ENCODE assay signal across 8 cellular contexts in genomic region chr19:35739275-35740107, GRCh38. TPM values are rescaled to one million over a fixed set of nuclear protein-coding genes. Genes with fewer than 3 reads are reported as not detected.
A peak's percentile ranks its signal among the peaks of the same experiment; 100 is the strongest.
DNase-seq lines count a peak whose midpoint lies in the region; ATAC-seq lines count a peak whose summit lies in the region.

No MANE protein-coding gene starts in this region.

- ATAC-seq in stimulated activated naive B cell treated with anti-CD40 and anti-IgM and Interleukin-4, amounts not matched to agents 10 μg/mL and 1 μg/mL and 100 μg/mL, for 72 hours (replicated peaks) = no peak
- ATAC-seq in GM21526 (IDR thresholded peaks at IDR 0.05; ENCODE audit: low FRiP score, unreplicated experiment) (no peak), GM19023 (IDR thresholded peaks at IDR 0.05; ENCODE audit: unreplicated experiment) (no peak)

- peak overlapping the region; percentile 72 for H3K4me3 ChIP-seq in iPS-18c (ENCODE audit: insufficient read depth, low read depth, low read length)

- H3K27ac Mint-ChIP-seq in T-helper 2 cell treated with Interferon-gamma antibody and Interleukin-4, amounts not matched to agents 5 μg/mL and 100 μg/mL, for 36 hours = no peak overlapping the region
- no peak overlapping the region for H3K27ac Mint-ChIP-seq in activated CD4-positive, alpha-beta memory T cell treated with anti-CD3 and anti-CD28 coated beads, Interleukin-2, amount 10 ng/mL, durations not matched to agents 7 days and 5 days
- peak overlapping the region; percentile 73 for H3K27ac Mint-ChIP-seq in stimulated activated naive B cell treated with anti-CD40 and anti-IgM and Interleukin-4, amounts not matched to agents 10 μg/mL and 1 μg/mL and 100 μg/mL, for 72 hours

- no peaks in the 10 kb centered on the region for H3K9me3 ChIP-seq in iPS-18c (ENCODE audit: control insufficient read depth, insufficient read depth, low read length)

- peak overlapping the region; percentile 62 for H3K4me3 Mint-ChIP-seq in T-helper 2 cell treated with Interferon-gamma antibody and Interleukin-4, amounts not matched to agents 5 μg/mL and 100 μg/mL, for 36 hours
- peak overlapping the region; percentile 81 for H3K4me3 Mint-ChIP-seq in activated CD4-positive, alpha-beta memory T cell treated with anti-CD3 and anti-CD28 coated beads, Interleukin-2, amount 10 ng/mL, durations not matched to agents 7 days and 5 days
- H3K4me3 Mint-ChIP-seq in stimulated activated naive B cell treated with anti-CD40 and anti-IgM and Interleukin-4, amounts not matched to agents 10 μg/mL and 1 μg/mL and 100 μg/mL, for 72 hours = peak overlapping the region; percentile 96 to 97

- no peaks in the 10 kb centered on the region for H3K9me3 Mint-ChIP-seq in T-helper 2 cell treated with Interferon-gamma antibody and Interleukin-4, amounts not matched to agents 5 μg/mL and 100 μg/mL, for 36 hours
- H3K9me3 Mint-ChIP-seq in activated CD4-positive, alpha-beta memory T cell treated with anti-CD3 and anti-CD28 coated beads, Interleukin-2, amount 10 ng/mL, durations not matched to agents 7 days and 5 days = no peaks in the 10 kb centered on the region
- H3K9me3 Mint-ChIP-seq in stimulated activated naive B cell treated with anti-CD40 and anti-IgM and Interleukin-4, amounts not matched to agents 10 μg/mL and 1 μg/mL and 100 μg/mL, for 72 hours = no peaks in the 10 kb centered on the region

- H3K4me1 Mint-ChIP-seq in T-helper 2 cell treated with Interferon-gamma antibody and Interleukin-4, amounts not matched to agents 5 μg/mL and 100 μg/mL, for 36 hours (ENCODE audit: low read depth) = peaks cover 33% of the 10 kb centered on the region
- peaks cover 47% of the 10 kb centered on the region for H3K4me1 Mint-ChIP-seq in activated CD4-positive, alpha-beta memory T cell treated with anti-CD3 and anti-CD28 coated beads, Interleukin-2, amount 10 ng/mL, durations not matched to agents 7 days and 5 days
- peaks cover 44 to 78% of the 10 kb centered on the region in 2 donors for H3K4me1 Mint-ChIP-seq in stimulated activated naive B cell treated with anti-CD40 and anti-IgM and Interleukin-4, amounts not matched to agents 10 μg/mL and 1 μg/mL and 100 μg/mL, for 72 hours

- CTCF ChIA-PET in activated CD4-positive, alpha-beta memory T cell treated with anti-CD3 and anti-CD28 coated beads, Interleukin-2, amount 10 ng/mL, durations not matched to agents 7 days and 5 days (lab: Charles Lee) = interaction anchor here (0.8 to 1.3 kb wide), 2 partner anchors 19 to 47 kb away, joined by 3 to 5 read pairs; no protein-coding TSS in a partner anchor

- POLR2A ChIA-PET in activated CD4-positive, alpha-beta memory T cell treated with anti-CD3 and anti-CD28 coated beads, Interleukin-2, amount 10 ng/mL, durations not matched to agents 7 days and 5 days (lab: Charles Lee) = interaction anchor here (0.6 to 5.3 kb wide), 11 partner anchors 7 to 577 kb away, joined by 3 to 45 read pairs (median 5); partner anchors contain the start of gene KMT2B

- H3K27me3 Mint-ChIP-seq in T-helper 2 cell treated with Interferon-gamma antibody and Interleukin-4, amounts not matched to agents 5 μg/mL and 100 μg/mL, for 36 hours (ENCODE audit: low read depth) = no peaks in the 10 kb centered on the region
- H3K27me3 Mint-ChIP-seq in activated CD4-positive, alpha-beta memory T cell treated with anti-CD3 and anti-CD28 coated beads, Interleukin-2, amount 10 ng/mL, durations not matched to agents 7 days and 5 days = no peaks in the 10 kb centered on the region
- no peaks in the 10 kb centered on the region for H3K27me3 Mint-ChIP-seq in stimulated activated naive B cell treated with anti-CD40 and anti-IgM and Interleukin-4, amounts not matched to agents 10 μg/mL and 1 μg/mL and 100 μg/mL, for 72 hours

- peaks cover 43% of the 10 kb centered on the region for H3K36me3 Mint-ChIP-seq in T-helper 2 cell treated with Interferon-gamma antibody and Interleukin-4, amounts not matched to agents 5 μg/mL and 100 μg/mL, for 36 hours (ENCODE audit: low read depth)
- H3K36me3 Mint-ChIP-seq in activated CD4-positive, alpha-beta memory T cell treated with anti-CD3 and anti-CD28 coated beads, Interleukin-2, amount 10 ng/mL, durations not matched to agents 7 days and 5 days (ENCODE audit: low read depth) = peaks cover 44% of the 10 kb centered on the region
- peaks cover 60 to 76% of the 10 kb centered on the region in 2 donors for H3K36me3 Mint-ChIP-seq in stimulated activated naive B cell treated with anti-CD40 and anti-IgM and Interleukin-4, amounts not matched to agents 10 μg/mL and 1 μg/mL and 100 μg/mL, for 72 hours

- DNase-seq in T-helper 2 cell treated with Interferon-gamma antibody and Interleukin-4, amounts not matched to agents 5 μg/mL and 100 μg/mL, for 36 hours (ENCODE audit: low spot score) = no peak
- DNase-seq in T-helper 2 cell (no peak), NCI-H1694 treated with DMSO at 0.1 percent for 48 hours (lab: John Stamatoyannopoulos, UW) (no peak)
- DNase-seq in activated CD4-positive, alpha-beta memory T cell treated with anti-CD3 and anti-CD28 coated beads, Interleukin-2, amount 10 ng/mL, durations not matched to agents 7 days and 5 days = no peak
- DNase-seq in stimulated activated naive B cell treated with anti-CD40 and anti-IgM and Interleukin-4, amounts not matched to agents 10 μg/mL and 1 μg/mL and 100 μg/mL, for 72 hours = no peak

RNA-seq across cellular contexts. Expression of gene IGFLR1, which starts 2.8 kb away (rescaled TPM):
- total RNA-seq in activated CD4-positive, alpha-beta memory T cell treated with anti-CD3 and anti-CD28 coated beads, Interleukin-2, amount 10 ng/mL, durations not matched to agents 7 days and 5 days = 10 to 100 TPM; 78.9 to 90.5 TPM

RNA-seq across cellular contexts. Expression of gene U2AF1L4, which starts 5.7 kb away (rescaled TPM):
- 10 to 100 TPM; 35.5 to 36.2 TPM for total RNA-seq in activated CD4-positive, alpha-beta memory T cell treated with anti-CD3 and anti-CD28 coated beads, Interleukin-2, amount 10 ng/mL, durations not matched to agents 7 days and 5 days

RNA-seq across cellular contexts. Expression of gene PSENEN, which starts 6.0 kb away (rescaled TPM):
- 10 to 100 TPM; 48.1 to 51.3 TPM for total RNA-seq in activated CD4-positive, alpha-beta memory T cell treated with anti-CD3 and anti-CD28 coated beads, Interleukin-2, amount 10 ng/mL, durations not matched to agents 7 days and 5 days

RNA-seq across cellular contexts. Expression of gene LIN37, which starts 8.9 kb away (rescaled TPM):
- 10 to 100 TPM; 13.1 to 16.2 TPM for total RNA-seq in activated CD4-positive, alpha-beta memory T cell treated with anti-CD3 and anti-CD28 coated beads, Interleukin-2, amount 10 ng/mL, durations not matched to agents 7 days and 5 days

RNA-seq across cellular contexts. Expression of gene HSPB6, which starts 17.3 kb away (rescaled TPM):
- under 1 TPM in 1 of 2 experiments, not detected in 1; 0.48 TPM for total RNA-seq in activated CD4-positive, alpha-beta memory T cell treated with anti-CD3 and anti-CD28 coated beads, Interleukin-2, amount 10 ng/mL, durations not matched to agents 7 days and 5 days
